In genomic region chr1:31524196-31524967, GRCh38 we compare ENCODE assay signal across 26 cellular contexts. TPM values are rescaled to one million over a fixed set of nuclear protein-coding genes. Genes with fewer than 3 reads are reported as not detected.
A peak's percentile ranks its signal among the peaks of the same experiment; 100 is the strongest.
DNase-seq lines count a peak whose midpoint lies in the region; ATAC-seq, FAIRE-seq and TF ChIP-seq lines count a peak whose summit lies in the region.
"Had no signal": no experiment of that assay in that cellular context is flagged by ENCODE, and none has a peak within 500 bp of the region (broad histone marks: within the 10 kb centered on the region; RNA-seq: fewer than 3 reads in every experiment).

No MANE protein-coding gene starts in this region.

- H3K79me2 ChIP-seq in K562 (ENCODE audit: control insufficient read depth, insufficient read depth, low read length) = no peaks in the 10 kb centered on the region

- TF ChIP-seq EP300 in K562 (IDR thresholded peaks at IDR 0.05; ENCODE audit: low read length) (no peak), upper lobe of left lung (IDR thresholded peaks at IDR 0.05) (peak in 1 of 4 donors; percentile 40)

- H3K36me3 ChIP-seq in K562 (ENCODE audit: control insufficient read depth, insufficient read depth, low read length) (no peaks in the 10 kb centered on the region), lower lobe of right lung (no peaks in the 10 kb centered on the region), upper lobe of left lung (no peaks in the 10 kb centered on the region), A673 (ENCODE audit: insufficient read depth, low read length, poor library complexity, severe bottlenecking) (no peaks in the 10 kb centered on the region)
- H3K36me3 ChIP-seq: SJSA1 had no signal

- H3K9me1 ChIP-seq in K562 (ENCODE audit: control insufficient read depth, insufficient read depth, low read length) = no peaks in the 10 kb centered on the region

- CTCF ChIA-PET in K562 (lab: Yijun Ruan, JAX; ENCODE audit: low intra/inter-chr PET ratio) = no interaction called here
- CTCF ChIA-PET in A673 (lab: Charles Lee) = no interaction called here

- no peak for FAIRE-seq in K562 (lab: Jason Lieb, UNC)

- TF ChIP-seq POLR2A in K562 (conservative IDR thresholded peaks at IDR 0.05) = no peak
- no peak for TF ChIP-seq POLR2A in upper lobe of left lung (IDR thresholded peaks at IDR 0.05)

- H3K9me3 ChIP-seq in K562 (replicated peaks; ENCODE audit: control insufficient read depth, insufficient read depth, low read depth, low read length) (no peaks in the 10 kb centered on the region), lower lobe of right lung (no peaks in the 10 kb centered on the region), upper lobe of left lung (no peaks in the 10 kb centered on the region), A673 (ENCODE audit: low read depth, low read length, poor library complexity, severe bottlenecking) (no peaks in the 10 kb centered on the region)
- H3K9me3 ChIP-seq: SJSA1 had no signal

- H3K4me3 ChIP-seq in K562 = no peak overlapping the region
- H3K4me3 ChIP-seq in lower lobe of right lung = no peak overlapping the region
- no peak overlapping the region for H3K4me3 ChIP-seq in upper lobe of left lung
- H3K4me3 ChIP-seq in coronary artery = no peak overlapping the region
- no peak overlapping the region for H3K4me3 ChIP-seq in A673 (ENCODE audit: low read depth, low read length, poor library complexity, severe bottlenecking)
- H3K4me3 ChIP-seq: dorsolateral prefrontal cortex, SJSA1, skin epidermis had no signal

- H2AFZ ChIP-seq in K562 (ENCODE audit: low read depth, low read length) = no peak overlapping the region

- no peaks in the 10 kb centered on the region for H3K36me3 Mint-ChIP-seq in HFFc6 (ENCODE audit: low read depth)

- TF ChIP-seq RAD21 in K562 (CRISPR knock-in tag; conservative IDR thresholded peaks at IDR 0.05 in 1 of 2, IDR thresholded peaks at IDR 0.05 in 1 of 2) = no peak

- H3K27me3 ChIP-seq in K562 (ENCODE audit: control insufficient read depth in 2 of 2, insufficient read depth in 2 of 2, low read length in 2 of 2) (peaks cover 3 to 4% of the 10 kb centered on the region in 2 experiments; a peak in 4 of 5 replicates), lower lobe of right lung (ENCODE audit: low read depth) (no peaks in the 10 kb centered on the region), upper lobe of left lung (no peaks in the 10 kb centered on the region), A673 (replicated peaks; ENCODE audit: insufficient read depth, low read depth, low read length, poor library complexity) (no peaks in the 10 kb centered on the region)
- H3K27me3 ChIP-seq: dorsolateral prefrontal cortex, SJSA1 had no signal

- H3K4me1 Mint-ChIP-seq in HFFc6 (ENCODE audit: low read depth) = peaks cover 5% of the 10 kb centered on the region; the same call in 1 of the 2 replicates
- H3K4me1 Mint-ChIP-seq: neural crest cell had no signal

- H3K27ac ChIP-seq in K562 (ENCODE audit: extremely low read depth, low read depth, low read length) (no peak overlapping the region), lower lobe of right lung (peak overlapping the region; percentile 72), upper lobe of left lung (peak overlapping the region in 3 of 4 donors; percentile 57 to 75 (median 74)), coronary artery (peak overlapping the region in 1 of 2 donors; percentile 31), A673 (ENCODE audit: low read depth, low read length, poor library complexity, severe bottlenecking) (no peak overlapping the region)
- H3K27ac ChIP-seq: dorsolateral prefrontal cortex, SJSA1 had no signal

- POLR2A ChIA-PET in K562 (lab: Yijun Ruan, JAX) = interaction anchor here (0.7 to 1.8 kb wide), 5 partner anchors 14 to 228 kb away, joined by 3 to 6 read pairs (median 3); partner anchors contain the start of genes SNRNP40 and ZCCHC17
- POLR2A ChIA-PET in A673 (lab: Charles Lee; ENCODE audit: low non-redundant PET) = no interaction called here

- BruUV-seq in K562 (replicated peaks; lab: Mats Ljungman, UMichigan) (no TSS peak), A673 (replicated peaks; lab: Mats Ljungman, UMichigan) (no TSS peak)

- H3K27ac Mint-ChIP-seq in HFFc6 = no peak overlapping the region
- H3K27ac Mint-ChIP-seq: activated CD8-positive, alpha-beta T cell treated with anti-CD3 and anti-CD28 coated beads, Interleukin-2, amount 10 ng/mL, durations not matched to agents 7 days and 5 days; T-helper 2 cell treated with Interferon-gamma antibody and Interleukin-4, amounts not matched to agents 5 μg/mL and 100 μg/mL, for 36 hours had no signal

- H3K27me3 Mint-ChIP-seq in HFFc6 (ENCODE audit: insufficient read depth) = peaks cover 43% of the 10 kb centered on the region

- in situ Hi-C loops in K562 (cut with MboI) = no loop called here

- no peaks in the 10 kb centered on the region for H3K9me3 Mint-ChIP-seq in HFFc6
- H3K9me3 Mint-ChIP-seq: T-helper 2 cell treated with Interferon-gamma antibody and Interleukin-4, amounts not matched to agents 5 μg/mL and 100 μg/mL, for 36 hours had no signal

- peaks cover 0 to 4% of the 10 kb centered on the region in 2 experiments; a peak in 2 of 5 replicates for H3K4me1 ChIP-seq in K562 (replicated peaks in 1 of 2; ENCODE audit: control insufficient read depth in 2 of 2, insufficient read depth in 2 of 2, low read length in 2 of 2)
- H3K4me1 ChIP-seq in lower lobe of right lung = peaks cover 12% of the 10 kb centered on the region
- H3K4me1 ChIP-seq in upper lobe of left lung = peaks cover 0 to 3% (median 0%) of the 10 kb centered on the region in 4 donors
- no peaks in the 10 kb centered on the region for H3K4me1 ChIP-seq in A673 (ENCODE audit: insufficient read depth, low read length, poor library complexity, severe bottlenecking)

- H3K4me2 ChIP-seq in K562 (ENCODE audit: insufficient read depth, low read length) = no peak overlapping the region

- ATAC-seq in K562 (no peak), lower lobe of right lung (peak; percentile 31 to 62), upper lobe of left lung (ENCODE audit: low FRiP score in 2 of 2) (peak in 1 of 2 donors; percentile 65), GM21723 (IDR thresholded peaks at IDR 0.05; ENCODE audit: unreplicated experiment) (no peak)
- ATAC-seq: activated CD8-positive, alpha-beta T cell treated with anti-CD3 and anti-CD28 coated beads, Interleukin-2, amount 10 ng/mL, durations not matched to agents 7 days and 5 days had no signal

- H4K20me1 ChIP-seq in K562 (replicated peaks; ENCODE audit: control insufficient read depth, insufficient read depth, low read length) = no peaks in the 10 kb centered on the region

- no peak overlapping the region for H3K9ac ChIP-seq in K562 (ENCODE audit: insufficient read depth in 1 of 2, low read depth in 2 of 2, low read length in 2 of 2)

- H3K4me3 Mint-ChIP-seq in HFFc6 = no peak overlapping the region
- H3K4me3 Mint-ChIP-seq: activated CD8-positive, alpha-beta T cell treated with anti-CD3 and anti-CD28 coated beads, Interleukin-2, amount 10 ng/mL, durations not matched to agents 7 days and 5 days; neural crest cell; T-helper 2 cell treated with Interferon-gamma antibody and Interleukin-4, amounts not matched to agents 5 μg/mL and 100 μg/mL, for 36 hours had no signal

- no peak for TF ChIP-seq CTCF in K562 (IDR thresholded peaks at IDR 0.05 in 2 of 3, conservative IDR thresholded peaks at IDR 0.05 in 1 of 3; ENCODE audit: insufficient read depth in 2 of 3, low read depth in 1 of 3, low read length in 3 of 3)
- no peak for TF ChIP-seq CTCF in lower lobe of right lung (IDR thresholded peaks at IDR 0.05)
- TF ChIP-seq CTCF in upper lobe of left lung (IDR thresholded peaks at IDR 0.05) = no peak
- TF ChIP-seq CTCF in HFFc6 (IDR thresholded peaks at IDR 0.05) = no peak
- TF ChIP-seq CTCF in coronary artery (IDR thresholded peaks at IDR 0.05) = no peak
- no peak for TF ChIP-seq CTCF in A673 (conservative IDR thresholded peaks at IDR 0.05; ENCODE audit: low read depth, low read length)

- intact Hi-C loops in K562 (cut with micrococcal nuclease) = no loop called here
- intact Hi-C loops in lower lobe of right lung (cut with DNase I) = no loop called here
- intact Hi-C loops in A673 (cut with micrococcal nuclease; ENCODE audit: unreplicated experiment) = no loop called here

- 18% methylated on average over 15 of the region's 15 CpGs for WGBS in K562 (ENCODE audit: insufficient coverage, low coverage, missing lambda C conversion rate)
- WGBS in upper lobe of left lung, 2 donors = 71 to 76% methylated on average over 15 of the region's 15 CpGs

- peak; percentile 62 to 94 for DNase-seq in NOMO-1 (lab: John Stamatoyannopoulos, UW; ENCODE audit: unreplicated experiment in 2 of 2)
- no peak for DNase-seq in K562 (ENCODE audit: extremely low read depth in 1 of 4, low spot score in 3 of 4)
- peak; percentile 62 for DNase-seq in lower lobe of right lung
- DNase-seq in upper lobe of left lung = peak in 1 of 2 donors; percentile 49
- no peak for DNase-seq in HFFc6
- DNase-seq in coronary artery (ENCODE audit: low spot score) = no peak
- no peak for DNase-seq in A673 (ENCODE audit: low spot score)
- DNase-seq: activated CD4-positive, CD25-positive, alpha-beta regulatory T cell; activated CD8-positive, alpha-beta T cell treated with anti-CD3 and anti-CD28 coated beads, Interleukin-2, amount 10 ng/mL, durations not matched to agents 7 days and 5 days; activated naive CD4-positive, alpha-beta T cell; activated T-cell treated with anti-CD3 and anti-CD28 coated beads, Interleukin-2, amount 50 U/mL, for 1 hour; amygdala; COR-L47; DND-41; dorsolateral prefrontal cortex; H7; NCI-H146; NCI-H2171 treated with DMSO at 0.1 percent for 48 hours; NCI-H526; stimulated activated CD4-positive, alpha-beta T cell treated with anti-CD3 and anti-CD28 coated beads, Interleukin-2, amount 100 ng/mL, for 24 hours; stimulated activated naive CD4-positive, alpha-beta T cell treated with Interleukin-2 at 50 U/mL for 16 hours had no signal

RNA-seq across cellular contexts. Expression of gene TINAGL1, which starts 51.9 kb away (rescaled TPM):
- 1.2 and 2.6 TPM in 2 replicates for total RNA-seq in K562 (2011; cell fraction: chromatin; rRNA removed; ENCODE audit: low replicate concordance)
- 2.2 and 2.4 TPM in 2 replicates for total RNA-seq in K562 (2011; cell fraction: nucleolus; rRNA removed)
- 0.81 and 1.8 TPM in 2 replicates for total RNA-seq in K562 (2011; cell fraction: nucleoplasm; rRNA removed)
- total RNA-seq in K562 (2014; rRNA removed) (0.05 and 0.53 TPM in 2 replicates), K562 (2014; rRNA removed; fragmentation: Illumina TruSeq; extraction: Trizol) (0.07 TPM in 1 of 2 replicates, not detected in the other), K562 (2015; rRNA removed; fragmentation: Illumina TruSeq; extraction: Trizol) (not detected in 2 replicates), K562 (2021) (0.27 and 0.67 TPM in 2 replicates), lower lobe of right lung (64.5 TPM), upper lobe of left lung (100 to 1,000 TPM in 3 of 6 donors, 10 to 100 TPM in 3; 71.3 to 191 (median 120) TPM), A673 (2021) (not detected in 2 replicates)
- polyA plus RNA-seq in K562 (2011; rRNA removed) (0.35 and 1.2 TPM in 2 replicates), K562 (2014; fragmentation: Illumina TruSeq; extraction: Trizol) (0.14 TPM in 1 of 2 replicates, not detected in the other), K562 (2014; fragmentation: Nextera tagmentation; extraction: Ambion mirVana) (not detected), K562 (2014; rRNA removed) (0.04 and 0.16 TPM in 2 replicates)
- polyA plus RNA-seq in K562 (2011; cell fraction: cytosol; rRNA removed) = 0.78 and 3.1 TPM in 2 replicates
- polyA plus RNA-seq in K562 (2011; cell fraction: nucleus; rRNA removed) = 1.3 and 5.8 TPM in 2 replicates
- 0.22 and 0.26 TPM in 2 replicates for polyA plus RNA-seq in K562 (2012)
- polyA minus RNA-seq in K562 (2011; rRNA and poly(A)+ RNA removed) = 1.1 TPM in 1 of 2 replicates, not detected in the other
- polyA minus RNA-seq in K562 (2011; cell fraction: cytosol; rRNA and poly(A)+ RNA removed) = 1.1 and 2.3 TPM in 2 replicates
- polyA minus RNA-seq in K562 (2011; cell fraction: nucleus; rRNA and poly(A)+ RNA removed) = 0.56 and 1.6 TPM in 2 replicates
- total RNA-seq in HFFc6 (2021; fragmentation: NEBNext Ultra II Directional; extraction: Animal tissue kit (Norgen Biotek cat#: 25700)) = 1 to 10 TPM in 5 of 6 experiments, under 1 TPM in 1; 0.91 to 4.0 (median 1.9) TPM
- total RNA-seq: activated CD8-positive, alpha-beta T cell treated with anti-CD3 and anti-CD28 coated beads, Interleukin-2, amount 10 ng/mL, durations not matched to agents 7 days and 5 days; neural crest cell had no signal

Comparison
In these comparisons a context has a peak if more than half of its experiments do, and no peak if none do; other contexts are left out.
1. DNase-seq: peak in NOMO-1 (2 of 2) and lower lobe of right lung (single experiment); none in K562 (0 of 4), HFFc6 (single experiment), coronary artery (single experiment) and A673 (single experiment).
2. ATAC-seq: peak in lower lobe of right lung (2 of 2); none in K562 (single experiment) and GM21723 (single experiment).
3. H3K27ac ChIP-seq: peak in lower lobe of right lung (single experiment) and upper lobe of left lung (3 of 4); none in K562 (single experiment) and A673 (single experiment).
4. RNA of gene TINAGL1, which starts 51.9 kb away (total RNA-seq): 71.3 to 191 TPM in upper lobe of left lung and 64.5 TPM in lower lobe of right lung (single experiment); 0.91 to 4.0 TPM in HFFc6, 0.05 to 2.6 TPM in K562 and not detected in A673; every median in the first group is over 10 times any median in the second.